8 cellular contexts compared by ENCODE assay signal in the genomic region with DNA sequence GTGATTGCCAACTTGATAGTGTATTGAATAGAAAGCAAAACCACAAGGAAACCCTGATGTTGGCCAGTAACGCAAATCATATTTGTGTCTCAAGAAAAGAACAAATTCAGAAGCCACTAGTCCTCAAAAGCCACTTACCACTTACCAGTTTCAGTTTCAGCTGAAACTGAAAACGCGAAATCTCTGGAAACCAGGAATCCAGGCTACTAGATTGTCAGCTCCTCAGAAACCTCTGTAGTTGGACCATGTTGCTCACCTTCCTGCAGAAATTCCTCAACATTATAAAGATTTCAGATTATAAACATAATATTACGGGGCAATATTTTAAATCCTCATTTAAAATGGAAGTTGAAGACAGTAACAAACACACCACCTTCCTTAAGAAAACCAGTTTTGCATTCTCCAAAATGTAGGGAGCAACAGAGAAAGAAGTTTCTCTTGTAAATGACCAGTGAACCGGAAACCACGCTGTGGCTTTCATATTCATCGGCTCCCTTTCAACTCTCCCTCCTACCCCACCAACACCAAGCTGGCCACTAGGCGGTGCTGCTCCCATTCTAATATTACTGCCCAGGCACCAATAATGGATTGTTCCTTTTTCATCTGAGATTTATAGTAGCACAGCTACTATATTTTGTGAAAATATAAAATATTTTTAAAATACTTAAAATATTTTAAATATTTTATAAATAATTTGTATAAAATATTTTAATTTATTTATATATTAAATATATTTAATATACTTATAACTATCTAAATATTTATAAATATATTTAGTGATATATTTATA. TPM values are rescaled to one million over a fixed set of nuclear protein-coding genes. Genes with fewer than 3 reads are reported as not detected.
DNase-seq lines count a peak whose midpoint lies in the region; ATAC-seq and FAIRE-seq lines count a peak whose summit lies in the region.

No MANE protein-coding gene starts in this region.

- peak overlapping the region; percentile 69 for H3K4me3 ChIP-seq in iPS-20b (ENCODE audit: low read length)
- peak overlapping the region; percentile 58 to 78 (median 60) for H3K4me3 ChIP-seq in skeletal muscle tissue (ENCODE audit: low read length in 3 of 3)

- H3K27ac ChIP-seq in iPS-20b (ENCODE audit: low read length): peak overlapping the region; percentile 10
- peak overlapping the region; percentile 23 for H3K27ac ChIP-seq in skeletal muscle tissue (ENCODE audit: low read depth, low read length)

- H3K27me3 ChIP-seq in iPS-20b (ENCODE audit: insufficient read depth, low read length) (no peaks in the 10 kb centered on the region), skeletal muscle tissue (ENCODE audit: control insufficient read depth in 3 of 3, insufficient read depth in 3 of 3, low read length in 3 of 3) (no peaks in the 10 kb centered on the region)

- FAIRE-seq in GM18507 (lab: Jason Lieb, UNC) (peak; percentile 97), TTC549 (lab: Jason Lieb, UNC) (peak; percentile 99)

- peak; percentile 50 for ATAC-seq in HG03039 (IDR thresholded peaks at IDR 0.05; ENCODE audit: unreplicated experiment)

- H3K9me3 ChIP-seq in iPS-20b (ENCODE audit: insufficient read depth, low read depth, low read length) (no peaks in the 10 kb centered on the region), skeletal muscle tissue (ENCODE audit: control insufficient read depth in 3 of 3, low read length in 3 of 3) (no peaks in the 10 kb centered on the region)

- peak; percentile 37 for DNase-seq in 8988T
- peak; percentile 56 for DNase-seq in GM18507 (ENCODE audit: extremely low spot score, insufficient read length, low read depth)
- DNase-seq in NCI-H2081 (lab: John Stamatoyannopoulos, UW): peak; percentile 70 to 72
- DNase-seq in brain pericyte (ENCODE audit: low read depth, low spot score): peak; percentile 45

- H3K4me1 ChIP-seq in iPS-20b (ENCODE audit: insufficient read depth, low read length): peaks cover 14% of the 10 kb centered on the region; the same call in 1 of the 2 replicates
- peaks cover 0 to 5% (median 0%) of the 10 kb centered on the region in 3 donors for H3K4me1 ChIP-seq in skeletal muscle tissue (ENCODE audit: control insufficient read depth in 3 of 3, insufficient read depth in 3 of 3, low read length in 3 of 3)

- H3K36me3 ChIP-seq in iPS-20b (ENCODE audit: insufficient read depth, low read depth, low read length): no peaks in the 10 kb centered on the region
- no peaks in the 10 kb centered on the region for H3K36me3 ChIP-seq in skeletal muscle tissue (ENCODE audit: control insufficient read depth in 3 of 3, insufficient read depth in 3 of 3, low read length in 3 of 3)

- H3K9ac ChIP-seq in iPS-20b (ENCODE audit: low read depth, low read length): peak overlapping the region; percentile 71; the same call in 1 of the 2 replicates
- peak overlapping the region; percentile 46 to 80 (median 66) for H3K9ac ChIP-seq in skeletal muscle tissue (ENCODE audit: low read depth in 1 of 3, low read length in 3 of 3)

RNA-seq across cellular contexts. Expression of a gene that starts 8.7 kb away (rescaled TPM):
- total RNA-seq in skeletal muscle tissue: 50.1 TPM

RNA-seq across cellular contexts. Expression of a gene that starts 32.3 kb away (rescaled TPM):
- 2.6 TPM for total RNA-seq in skeletal muscle tissue

Comparison
In these comparisons a context has a peak if more than half of its experiments do, and no peak if none do; other contexts are left out.
1. Peak in every context shown above with its lines: DNase-seq, ATAC-seq, H3K4me3 ChIP-seq and H3K27ac ChIP-seq.